Comparison of ENCODE assay signal across 8 cellular contexts in the genomic region with DNA sequence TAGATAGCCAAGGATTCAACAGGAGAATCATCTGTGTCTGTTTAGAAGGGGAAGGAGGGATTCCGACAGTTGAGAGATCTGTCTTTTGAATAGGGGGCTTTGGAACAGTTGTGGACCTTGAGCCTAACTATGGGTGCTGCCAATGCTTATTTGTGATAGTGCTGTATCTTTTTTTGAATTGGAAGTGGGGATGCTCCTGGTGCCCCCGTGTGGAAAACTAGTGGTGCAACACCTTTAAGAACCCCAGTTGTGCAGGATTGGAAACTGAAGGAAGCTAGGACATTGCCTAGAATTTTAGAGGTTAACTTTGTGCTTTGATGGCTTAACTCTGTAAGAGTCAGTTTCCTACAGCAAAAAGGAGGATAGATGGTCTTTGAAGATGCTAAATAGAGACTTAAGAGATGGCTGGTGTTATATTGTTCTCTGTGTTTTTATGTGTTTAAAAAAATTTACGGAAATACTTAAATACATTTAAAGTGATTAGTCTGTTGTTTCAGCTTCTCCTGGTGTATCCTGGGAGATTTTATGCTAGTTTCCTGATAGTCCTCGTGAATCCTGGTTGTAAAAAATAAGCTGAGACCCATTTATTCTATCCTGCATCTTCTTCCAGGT.
DNase-seq lines count a peak whose midpoint lies in the region; ATAC-seq, FAIRE-seq and TF ChIP-seq lines count a peak whose summit lies in the region.

No MANE protein-coding gene starts in this region.

- H2BK120ac ChIP-seq in IMR-90 (ENCODE audit: low read depth, low read length) = no peak overlapping the region

- no peaks in the 10 kb centered on the region for H3K9me2 ChIP-seq in SK-N-SH

- H3K4me2 ChIP-seq in IMR-90 (ENCODE audit: low read depth, low read length) = no peak overlapping the region
- 0 out of 2 replicates have a peak overlapping the region, but pooled peaks have one; percentile 48 for H3K4me2 ChIP-seq in SK-N-SH
- H3K4me2 ChIP-seq in keratinocyte (ENCODE audit: control insufficient read depth, extremely low read depth, insufficient read depth, low read depth, low read length) = no peak overlapping the region

- H2BK5ac ChIP-seq in IMR-90 (ENCODE audit: low read depth, low read length, poor library complexity, severe bottlenecking) = peak overlapping the region; percentile 68

- peak; percentile 63 for ATAC-seq in IMR-90 (ENCODE audit: low read depth)
- no peak for ATAC-seq in HG02938 (IDR thresholded peaks at IDR 0.05; ENCODE audit: unreplicated experiment)
- ATAC-seq in GM21381 (IDR thresholded peaks at IDR 0.05; ENCODE audit: unreplicated experiment) = no peak

- H3K4me1 ChIP-seq in IMR-90 (ENCODE audit: control insufficient read depth, insufficient read depth, low read length) (peaks cover 7% of the 10 kb centered on the region), SK-N-SH (ENCODE audit: control insufficient read depth in 1 of 2, insufficient read depth in 2 of 2, low read depth in 1 of 2, low read length in 1 of 2) (peaks cover 2 to 57% of the 10 kb centered on the region in 2 experiments; a peak in 3 of 4 replicates), keratinocyte (ENCODE audit: control insufficient read depth, extremely low read depth, insufficient read depth, low read length) (peaks cover 21% of the 10 kb centered on the region)

- TF ChIP-seq EP300 in SK-N-SH (IDR thresholded peaks at IDR 0.05; ENCODE audit: borderline replicate concordance in 1 of 2, low read depth in 1 of 2, low read length in 1 of 2) = no peak

- intact Hi-C loops in IMR-90 (cut with micrococcal nuclease) = loop anchor here (1.0 to 5.0 kb wide), 4 partner anchors 82 to 195 kb away; a partner anchor contains a TSS

- H3K9ac ChIP-seq in IMR-90 (ENCODE audit: low read depth, low read length) = no peak overlapping the region
- H3K9ac ChIP-seq in SK-N-SH = 0 out of 2 replicates have a peak overlapping the region, but pooled peaks have one; percentile 39
- no peak overlapping the region for H3K9ac ChIP-seq in keratinocyte (ENCODE audit: control insufficient read depth, extremely low read depth, insufficient read depth, low read length)

- H3K14ac ChIP-seq in IMR-90 (replicated peaks; ENCODE audit: low read depth, low read length) = no peak overlapping the region

- no peak for TF ChIP-seq POLR2A in IMR-90 (IDR thresholded peaks at IDR 0.05; ENCODE audit: low read depth, low read length)

- in situ Hi-C loops in IMR-90 (cut with MboI; ENCODE audit: low sequenced_read_pairs) = loop anchor here (5.0 kb wide), 1 partner anchor 194 kb away; no protein-coding TSS in a partner anchor
- in situ Hi-C loops in brain microvascular endothelial cell (cut with HindIII; ENCODE audit: low pct_ligation_motif_present, low sequenced_read_pairs) = no loop called here

- no peak overlapping the region for H3K18ac ChIP-seq in IMR-90 (ENCODE audit: low read depth, low read length)

- H3K56ac ChIP-seq in IMR-90 (ENCODE audit: extremely low read depth, insufficient read depth, low read length) = no peak overlapping the region

- peak overlapping the region in 1 of 2 experiments; percentile 51; a peak in 1 of 4 replicates for H4K8ac ChIP-seq in IMR-90 (ENCODE audit: low read depth in 2 of 2, low read length in 2 of 2)

- CTCF ChIA-PET in IMR-90 (lab: Yijun Ruan, JAX) = interaction anchor here (0.6 to 2.1 kb wide), 10 partner anchors 10 to 597 kb away, joined by 3 to 10 read pairs (median 3); no protein-coding TSS in a partner anchor
- CTCF ChIA-PET in SK-N-SH (lab: Yijun Ruan, JAX) = interaction anchor here (0.6 to 6.2 kb wide), 49 partner anchors 10 to 334 kb away, joined by 3 to 102 read pairs (median 4); no protein-coding TSS in a partner anchor

- POLR2A ChIA-PET in IMR-90 (lab: Charles Lee; ENCODE audit: unreplicated experiment) (no interaction called here), SK-N-SH (lab: Yijun Ruan, JAX) (interaction anchor here (0.9 kb wide), 1 partner anchor 195 kb away, joined by 4 read pairs; no protein-coding TSS in a partner anchor)

- H2BK20ac ChIP-seq in IMR-90 (ENCODE audit: low read depth, low read length) = peak overlapping the region; percentile 66; the same call in 1 of the 2 replicates

- H4K5ac ChIP-seq in IMR-90 (ENCODE audit: low read depth, low read length) = no peak overlapping the region

- H2BK15ac ChIP-seq in IMR-90 (ENCODE audit: low read depth, low read length) = peak overlapping the region; percentile 57; the same call in 1 of the 3 replicates

- H3K79me2 ChIP-seq in SK-N-SH (ENCODE audit: insufficient read depth) (peaks cover 91% of the 10 kb centered on the region), keratinocyte (ENCODE audit: control insufficient read depth, insufficient read depth, low read length) (peaks cover 6% of the 10 kb centered on the region)

- TF ChIP-seq CTCF in IMR-90 (conservative IDR thresholded peaks at IDR 0.05; ENCODE audit: low read depth, low read length) (peak; percentile 69), SK-N-SH (IDR thresholded peaks at IDR 0.05) (peak; percentile 85), brain microvascular endothelial cell (IDR thresholded peaks at IDR 0.05; ENCODE audit: low read depth, low read length, missing control alignments) (peak; percentile 84), keratinocyte (optimal IDR thresholded peaks at IDR 0.05 in 1 of 3, IDR thresholded peaks at IDR 0.05 in 1 of 3, conservative IDR thresholded peaks at IDR 0.05 in 1 of 3; ENCODE audit: extremely low read depth in 1 of 3, insufficient read depth in 2 of 3, low read length in 3 of 3) (peak; percentile 64 to 78 (median 66))

- TF ChIP-seq RAD21 in IMR-90 (IDR thresholded peaks at IDR 0.05; ENCODE audit: low read length) (peak; percentile 75), SK-N-SH (IDR thresholded peaks at IDR 0.05; ENCODE audit: low read length) (peak; percentile 83)

- dilution Hi-C loops in IMR-90 (cut with HindIII; ENCODE audit: low sequenced_read_pairs, unreplicated experiment) = no loop called here
- dilution Hi-C loops in keratinocyte (cut with MboI; ENCODE audit: extremely low pct_ligation_motif_present, low sequenced_read_pairs) = no loop called here

- WGBS in IMR-90 (ENCODE audit: extremely low coverage in 2 of 2, insufficient read length in 1 of 2), 2 experiments = 50% methylated on average over 2 of the region's 4 CpGs; no CpG with 5 or more reads in 1 of the 2 experiments
- 57% methylated on average over 4 of the region's 4 CpGs for WGBS in SK-N-SH (ENCODE audit: low lambda C conversion rate)

- H3K4me3 ChIP-seq in IMR-90 (ENCODE audit: insufficient read depth, low read depth, low read length) (no peak overlapping the region), SK-N-SH (ENCODE audit: low read depth in 2 of 2, low read length in 1 of 2) (no peak overlapping the region; a peak in 1 of 4 replicates), brain microvascular endothelial cell (ENCODE audit: low read depth, low read length) (no peak overlapping the region), keratinocyte (ENCODE audit: control insufficient read depth in 2 of 3, extremely low read depth in 1 of 3, insufficient read depth in 2 of 3, low read depth in 1 of 3, low read length in 3 of 3) (no peak overlapping the region)

- H3K9me1 ChIP-seq in IMR-90 (ENCODE audit: insufficient read depth, low read length) = peaks cover 4% of the 10 kb centered on the region; the same call in 1 of the 2 replicates
- H3K9me1 ChIP-seq in keratinocyte (ENCODE audit: control insufficient read depth, extremely low read depth, insufficient read depth, low read length) = no peaks in the 10 kb centered on the region

- BruUV-seq in IMR-90 (replicated peaks; lab: Mats Ljungman, UMichigan) = no TSS peak

- 0 out of 2 replicates have a peak overlapping the region, but pooled peaks have one; percentile 26 for H2AK5ac ChIP-seq in IMR-90 (ENCODE audit: low read depth, low read length)

- H3K4ac ChIP-seq in IMR-90 (ENCODE audit: low read depth, low read length) = peak overlapping the region; percentile 55; the same call in 1 of the 2 replicates

- H3K27me3 ChIP-seq in IMR-90 (ENCODE audit: control insufficient read depth, insufficient read depth, low read length) (no peaks in the 10 kb centered on the region), SK-N-SH (ENCODE audit: insufficient read depth) (no peaks in the 10 kb centered on the region), brain microvascular endothelial cell (replicated peaks) (no peaks in the 10 kb centered on the region), keratinocyte (ENCODE audit: control insufficient read depth, extremely low read depth, insufficient read depth, low read length) (no peaks in the 10 kb centered on the region)

- H3K23ac ChIP-seq in IMR-90 (ENCODE audit: low read depth, low read length) = 0 out of 2 replicates have a peak overlapping the region, but pooled peaks have one; percentile 76

- peak; percentile 81 for FAIRE-seq in keratinocyte (lab: Jason Lieb, UNC)

- no peak overlapping the region for H2AFZ ChIP-seq in IMR-90 (replicated peaks; ENCODE audit: low read length, poor library complexity)
- no peak overlapping the region for H2AFZ ChIP-seq in SK-N-SH (ENCODE audit: low read depth)
- H2AFZ ChIP-seq in keratinocyte (ENCODE audit: control insufficient read depth, low read length) = no peak overlapping the region

- H4K20me1 ChIP-seq in IMR-90 (ENCODE audit: insufficient read depth, low read length) (peaks cover 54% of the 10 kb centered on the region), SK-N-SH (ENCODE audit: insufficient read depth) (peaks cover 9% of the 10 kb centered on the region), keratinocyte (ENCODE audit: control insufficient read depth, extremely low read depth, insufficient read depth, low read length) (no peaks in the 10 kb centered on the region)

- no peak overlapping the region for H4K91ac ChIP-seq in IMR-90 (ENCODE audit: insufficient read depth, low read depth, low read length)

- peaks cover 37% of the 10 kb centered on the region for H3K36me3 ChIP-seq in IMR-90 (ENCODE audit: control insufficient read depth, insufficient read depth, low read length)
- peaks cover 30 to 58% of the 10 kb centered on the region in 2 experiments for H3K36me3 ChIP-seq in SK-N-SH (replicated peaks in 1 of 2; ENCODE audit: control insufficient read depth in 1 of 2, insufficient read depth in 2 of 2, low read length in 1 of 2)
- H3K36me3 ChIP-seq in brain microvascular endothelial cell (replicated peaks) = peaks cover 41% of the 10 kb centered on the region
- H3K36me3 ChIP-seq in keratinocyte (ENCODE audit: control insufficient read depth in 2 of 2, extremely low read depth in 1 of 2, insufficient read depth in 2 of 2, low read length in 2 of 2) = peaks cover 4 to 13% of the 10 kb centered on the region in 2 experiments

- H2AK9ac ChIP-seq in IMR-90 (replicated peaks; ENCODE audit: low read depth, low read length, poor library complexity) = no peak overlapping the region

- no peaks in the 10 kb centered on the region for H3K9me3 ChIP-seq in IMR-90 (ENCODE audit: control insufficient read depth, insufficient read depth, low read length)
- H3K9me3 ChIP-seq in SK-N-SH = no peaks in the 10 kb centered on the region
- no peaks in the 10 kb centered on the region for H3K9me3 ChIP-seq in keratinocyte (ENCODE audit: control insufficient read depth, low read depth, low read length)

- H3F3A ChIP-seq in SK-N-SH (replicated peaks; ENCODE audit: insufficient read depth) = peaks cover 57% of the 10 kb centered on the region

- peak; percentile 55 for DNase-seq in Daoy (ENCODE audit: low read depth)
- peak; percentile 57 for DNase-seq in IMR-90
- DNase-seq in SK-N-SH = peak; percentile 70
- DNase-seq in brain microvascular endothelial cell = peak; percentile 49
- no peak for DNase-seq in keratinocyte (ENCODE audit: low read depth, low spot score)
- DNase-seq in stimulated activated CD4-positive, alpha-beta T cell treated with anti-CD3 and anti-CD28 coated beads, Interleukin-4, amount 100 ng/mL, for 24 hours = peak; percentile 51

- H3K79me1 ChIP-seq in IMR-90 (ENCODE audit: low read depth in 1 of 2, low read length in 2 of 2) = peaks cover 29 to 65% of the 10 kb centered on the region in 2 experiments

- no peak overlapping the region for H3K27ac ChIP-seq in IMR-90 (ENCODE audit: insufficient read depth, low read length)
- H3K27ac ChIP-seq in SK-N-SH (ENCODE audit: low read depth in 2 of 2, low read length in 1 of 2) = peak overlapping the region; percentile 75 to 82; a peak in 3 of 4 replicates
- H3K27ac ChIP-seq in brain microvascular endothelial cell = no peak overlapping the region
- H3K27ac ChIP-seq in keratinocyte (ENCODE audit: control insufficient read depth, insufficient read depth, low read length) = no peak overlapping the region

Comparison
In these comparisons a context has a peak if more than half of its experiments do, and no peak if none do; other contexts are left out.
1. H3K27ac ChIP-seq: peak in SK-N-SH (2 of 2); none in IMR-90 (single experiment), brain microvascular endothelial cell (single experiment) and keratinocyte (single experiment).
2. Peak in every context shown above with its lines, with median percentiles within 50 percentile points of each other: CTCF ChIP-seq.